ENCODE assay signal across 8 cellular contexts in the genomic region with DNA sequence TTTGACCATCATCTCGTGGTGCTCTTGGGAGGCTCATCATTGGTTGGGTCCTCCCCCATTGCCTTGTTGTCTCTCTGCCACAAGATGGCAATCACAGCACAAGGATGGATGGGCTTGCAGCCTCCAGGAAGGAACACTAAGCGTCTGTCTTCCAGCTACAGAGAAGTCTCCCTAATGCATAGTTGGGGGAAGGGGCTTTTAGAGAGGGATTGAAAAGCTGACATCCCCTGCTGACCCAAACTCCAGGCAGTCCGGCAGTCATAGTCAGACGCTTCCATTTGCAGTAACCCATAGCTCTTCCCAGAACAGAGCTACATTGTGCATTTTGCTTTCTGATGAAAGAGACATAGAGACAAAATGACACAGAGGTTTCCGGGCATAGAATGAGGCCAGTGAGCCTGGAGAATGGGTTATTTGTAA.
DNase-seq lines count a peak whose midpoint lies in the region; ATAC-seq lines count a peak whose summit lies in the region.

No MANE protein-coding gene starts in this region.

- peak; percentile 83 for DNase-seq in DMS 273 (lab: John Stamatoyannopoulos, UW; ENCODE audit: unreplicated experiment)
- DNase-seq in NCI-H82 treated with DMSO at 0.1 percent for 48 hours (lab: John Stamatoyannopoulos, UW; ENCODE audit: unreplicated experiment): peak; percentile 52
- peak; percentile 30 for DNase-seq in activated effector memory CD4-positive, alpha-beta T cell treated with Interleukin-2 at 50 U/mL for 16 hours
- DNase-seq in germinal center (ENCODE audit: low spot score): peak; percentile 12
- peak; percentile 43 to 97 (median 74) for DNase-seq in posterior cingulate gyrus
- DNase-seq in amniotic stem cell (lab: John Stamatoyannopoulos, UW): no peak

- ATAC-seq in HG03378 (IDR thresholded peaks at IDR 0.05; ENCODE audit: unreplicated experiment): peak; percentile 61
- ATAC-seq in HG02852 (IDR thresholded peaks at IDR 0.05; ENCODE audit: unreplicated experiment): no peak

- intact Hi-C loops in posterior cingulate gyrus (cut with DNase I): loop anchor here (1.0 to 10.0 kb wide), 5 partner anchors 133 to 733 kb away; no protein-coding TSS in a partner anchor
